ENCODE assay signal across 24 cellular contexts in the genomic region with DNA sequence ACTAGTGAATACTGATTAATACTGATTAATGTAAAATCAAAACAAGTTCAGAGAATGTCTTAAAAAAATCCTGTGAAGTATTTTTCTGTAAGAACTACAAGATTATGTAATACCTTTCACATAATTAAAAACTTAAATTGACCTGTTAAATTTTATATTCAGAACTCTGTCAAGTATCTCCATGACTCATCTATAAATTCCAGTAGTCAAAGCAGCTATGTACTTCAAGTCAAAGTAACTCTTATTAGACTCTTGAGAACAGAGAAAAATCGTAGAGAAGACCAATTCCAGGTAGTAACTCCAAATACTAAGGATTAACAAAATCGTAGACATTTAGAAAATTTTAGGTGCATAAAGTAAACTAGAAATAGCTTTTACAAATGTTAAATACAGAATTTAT.
DNase-seq lines count a peak whose midpoint lies in the region; TF ChIP-seq lines count a peak whose summit lies in the region.
"Had no signal": no experiment of that assay in that cellular context is flagged by ENCODE, and none has a peak within 500 bp of the region (broad histone marks: within the 10 kb centered on the region; RNA-seq: fewer than 3 reads in every experiment).

No MANE protein-coding gene starts in this region.

- H3K79me2 ChIP-seq in SK-N-SH (ENCODE audit: insufficient read depth): no peaks in the 10 kb centered on the region

- no peaks in the 10 kb centered on the region for H4K20me1 ChIP-seq in SK-N-SH (ENCODE audit: insufficient read depth)

- no peak for TF ChIP-seq RAD21 in SK-N-SH (IDR thresholded peaks at IDR 0.05; ENCODE audit: low read length)

- no peaks in the 10 kb centered on the region for H3K79me1 ChIP-seq in mesenchymal stem cell (replicated peaks; ENCODE audit: low read length, poor library complexity, severe bottlenecking)

- no peak for TF ChIP-seq POLR2A in suprapubic skin (IDR thresholded peaks at IDR 0.05)
- TF ChIP-seq POLR2A in tibial nerve (IDR thresholded peaks at IDR 0.05): no peak

- no peak overlapping the region for H3K14ac ChIP-seq in mesenchymal stem cell (ENCODE audit: low read length in 2 of 2)

- DNase-seq in GM03348 (ENCODE audit: low spot score) (peak; percentile 22), SK-N-SH (no peak), epithelial cell of proximal tubule (ENCODE audit: low read depth) (peak; percentile 7), mesenchymal stem cell (peak; percentile 13), suprapubic skin (ENCODE audit: low spot score in 2 of 2) (no peak), C1 segment of cervical spinal cord (lab: John Stamatoyannopoulos, UW) (no peak), tibial nerve (ENCODE audit: low spot score in 2 of 2) (no peak)
- no peak for DNase-seq in stimulated activated CD4-positive, alpha-beta T cell treated with anti-CD3 and anti-CD28 coated beads, Interleukin-4, amount 100 ng/mL, for 1 hour
- DNase-seq: activated CD4-positive, alpha-beta T cell treated with anti-CD3 and anti-CD28 coated beads for 36 hours; activated naive CD4-positive, alpha-beta T cell treated with anti-CD3 and anti-CD28 coated beads, Interleukin-2, amount 50 U/mL, for 16 hours; activated T-cell treated with anti-CD3 and anti-CD28 coated beads, Interleukin-2, amount 50 U/mL, for 72 hours; aorta; CD8-positive, alpha-beta memory T cell; effector memory CD4-positive, alpha-beta T cell; head of caudate nucleus; mucosa of descending colon; NCI-H1048; NCI-H187; NCI-H774; posterior cingulate gyrus; stimulated activated CD4-positive, alpha-beta T cell treated with anti-CD3 and anti-CD28 coated beads, Interleukin-2, amount 100 ng/mL, for 24 hours; stimulated activated naive B cell treated with anti-CD40 and anti-IgM and Interleukin-4, amounts not matched to agents 10 μg/mL and 1 μg/mL and 100 μg/mL, for 72 hours had no signal

- 86% methylated on average over 2 of the region's 2 CpGs for WGBS in SK-N-SH (ENCODE audit: low lambda C conversion rate)
- WGBS in mesenchymal stem cell: no CpG with 5 or more reads among the region's 2 CpGs
- 61% methylated on average over 2 of the region's 2 CpGs for WGBS in suprapubic skin
- 75 to 82% methylated on average over 2 of the region's 2 CpGs for WGBS in tibial nerve, 2 donors

- H2BK15ac ChIP-seq in mesenchymal stem cell (ENCODE audit: low read depth, poor library complexity, severe bottlenecking): no peak overlapping the region

- POLR2A ChIA-PET in SK-N-SH (lab: Yijun Ruan, JAX): no interaction called here

- H2BK12ac ChIP-seq in mesenchymal stem cell (ENCODE audit: low read length in 2 of 2): no peak overlapping the region

- H2BK120ac ChIP-seq in mesenchymal stem cell (ENCODE audit: low read depth, low read length): no peak overlapping the region

- no peak overlapping the region for H2AFZ ChIP-seq in SK-N-SH (ENCODE audit: low read depth)
- no peak overlapping the region for H2AFZ ChIP-seq in mesenchymal stem cell (ENCODE audit: low read depth, low read length)

- H3K9me3 ChIP-seq in SK-N-SH: no peaks in the 10 kb centered on the region
- no peaks in the 10 kb centered on the region for H3K9me3 ChIP-seq in mesenchymal stem cell (ENCODE audit: control insufficient read depth, low read length)
- no peaks in the 10 kb centered on the region for H3K9me3 ChIP-seq in suprapubic skin
- no peaks in the 10 kb centered on the region for H3K9me3 ChIP-seq in tibial nerve
- H3K9me3 ChIP-seq: esophagus muscularis mucosa, mucosa of descending colon, thoracic aorta had no signal

- H3K36me3 ChIP-seq in SK-N-SH (replicated peaks in 1 of 2; ENCODE audit: control insufficient read depth in 1 of 2, insufficient read depth in 2 of 2, low read length in 1 of 2) (peaks cover 11 to 12% of the 10 kb centered on the region in 2 experiments), mesenchymal stem cell (ENCODE audit: control insufficient read depth in 1 of 2, insufficient read depth in 2 of 2, low read depth in 1 of 2, low read length in 2 of 2) (peaks cover 0 to 4% of the 10 kb centered on the region in 2 experiments), suprapubic skin (no peaks in the 10 kb centered on the region), tibial nerve (no peaks in the 10 kb centered on the region)
- H3K36me3 ChIP-seq: esophagus muscularis mucosa, thoracic aorta had no signal

- H3K4ac ChIP-seq in mesenchymal stem cell (ENCODE audit: low read depth in 1 of 2, low read length in 2 of 2): no peak overlapping the region

- H3K27me3 ChIP-seq in SK-N-SH (ENCODE audit: insufficient read depth) (no peaks in the 10 kb centered on the region), mesenchymal stem cell (ENCODE audit: control insufficient read depth in 1 of 2, insufficient read depth in 1 of 2, low read length in 2 of 2) (no peaks in the 10 kb centered on the region), suprapubic skin (no peaks in the 10 kb centered on the region), tibial nerve (no peaks in the 10 kb centered on the region)
- H3K27me3 ChIP-seq: esophagus muscularis mucosa had no signal

- CTCF ChIA-PET in SK-N-SH (lab: Yijun Ruan, JAX): no interaction called here

- H3K4me1 ChIP-seq in SK-N-SH (ENCODE audit: control insufficient read depth in 1 of 2, insufficient read depth in 2 of 2, low read depth in 1 of 2, low read length in 1 of 2) (no peaks in the 10 kb centered on the region; a peak in 1 of 4 replicates), mesenchymal stem cell (ENCODE audit: control insufficient read depth, insufficient read depth, low read depth, low read length) (no peaks in the 10 kb centered on the region), suprapubic skin (no peaks in the 10 kb centered on the region), tibial nerve (no peaks in the 10 kb centered on the region)
- H3K4me1 ChIP-seq: esophagus muscularis mucosa had no signal

- H3K23ac ChIP-seq in mesenchymal stem cell (ENCODE audit: low read length in 2 of 2): no peak overlapping the region

- H4K91ac ChIP-seq in mesenchymal stem cell (ENCODE audit: low read length): no peak overlapping the region

- no peak overlapping the region for H2BK5ac ChIP-seq in mesenchymal stem cell (ENCODE audit: low read depth, low read length, poor library complexity, severe bottlenecking)

- H3F3A ChIP-seq in SK-N-SH (replicated peaks; ENCODE audit: insufficient read depth): no peaks in the 10 kb centered on the region

- TF ChIP-seq EP300 in SK-N-SH (IDR thresholded peaks at IDR 0.05; ENCODE audit: borderline replicate concordance in 1 of 2, low read depth in 1 of 2, low read length in 1 of 2) (no peak), suprapubic skin (IDR thresholded peaks at IDR 0.05) (no peak), tibial nerve (IDR thresholded peaks at IDR 0.05) (no peak)

- no peak for TF ChIP-seq CTCF in SK-N-SH (IDR thresholded peaks at IDR 0.05)
- TF ChIP-seq CTCF in epithelial cell of proximal tubule (conservative IDR thresholded peaks at IDR 0.05; ENCODE audit: low read depth, low read length): no peak
- TF ChIP-seq CTCF in suprapubic skin (IDR thresholded peaks at IDR 0.05): no peak
- no peak for TF ChIP-seq CTCF in tibial nerve (IDR thresholded peaks at IDR 0.05)

- no peak overlapping the region for H4K8ac ChIP-seq in mesenchymal stem cell (ENCODE audit: low read length)

- H2AK5ac ChIP-seq in mesenchymal stem cell (ENCODE audit: low read length, severe bottlenecking): no peak overlapping the region

- H3K18ac ChIP-seq in mesenchymal stem cell (ENCODE audit: low read depth in 1 of 2, low read length in 2 of 2): no peak overlapping the region

- H3K4me2 ChIP-seq in SK-N-SH (no peak overlapping the region), mesenchymal stem cell (ENCODE audit: low read length, poor library complexity, severe bottlenecking) (no peak overlapping the region)

- H3K9ac ChIP-seq in SK-N-SH: no peak overlapping the region
- H3K9ac ChIP-seq in mesenchymal stem cell (ENCODE audit: low read length): peak overlapping the region; percentile 1

- no peak overlapping the region for H3K4me3 ChIP-seq in SK-N-SH (ENCODE audit: low read depth in 2 of 2, low read length in 1 of 2)
- H3K4me3 ChIP-seq in epithelial cell of proximal tubule (ENCODE audit: low read depth, low read length): no peak overlapping the region
- no peak overlapping the region for H3K4me3 ChIP-seq in mesenchymal stem cell (ENCODE audit: insufficient read depth in 1 of 2, low read depth in 1 of 2, low read length in 2 of 2)
- H3K4me3 ChIP-seq in suprapubic skin: no peak overlapping the region
- no peak overlapping the region for H3K4me3 ChIP-seq in tibial nerve
- H3K4me3 ChIP-seq: esophagus muscularis mucosa, mucosa of descending colon, thoracic aorta had no signal

- H3K27ac ChIP-seq in SK-N-SH (ENCODE audit: low read depth in 2 of 2, low read length in 1 of 2) (no peak overlapping the region; a peak in 1 of 4 replicates), mesenchymal stem cell (ENCODE audit: low read length, poor library complexity, severe bottlenecking) (no peak overlapping the region), suprapubic skin (no peak overlapping the region), tibial nerve (no peak overlapping the region)
- H3K27ac ChIP-seq: esophagus muscularis mucosa, thoracic aorta had no signal

- no peaks in the 10 kb centered on the region for H3K9me2 ChIP-seq in SK-N-SH

TF ChIP-seq in SK-N-SH, 30 proteins besides CTCF, POLR2A, EP300 and RAD21:
- TF ChIP-seq CHD2 (IDR thresholded peaks at IDR 0.05; ENCODE audit: low read length, partially characterized antibody) (no peak), FOSL2 (IDR thresholded peaks at IDR 0.05; ENCODE audit: borderline replicate concordance, low read depth) (0 out of 2 replicates have a peak, but pooled peaks have one; percentile 26), FOXM1 (IDR thresholded peaks at IDR 0.05; ENCODE audit: low read depth) (no peak), JUND (IDR thresholded peaks at IDR 0.05) (0 out of 2 replicates have a peak, but pooled peaks have one; percentile 6)
TF ChIP-seq in SK-N-SH: peak in this region for 2.

Comparison
In these comparisons a context has a peak if more than half of its experiments do, and no peak if none do; other contexts are left out.
1. DNase-seq: peak in GM03348 (single experiment), epithelial cell of proximal tubule (single experiment) and mesenchymal stem cell (single experiment); none in SK-N-SH (single experiment), suprapubic skin (0 of 2), C1 segment of cervical spinal cord (0 of 14), stimulated activated CD4-positive, alpha-beta T cell treated with anti-CD3 and anti-CD28 coated beads, Interleukin-4, amount 100 ng/mL, for 1 hour (single experiment) and tibial nerve (0 of 2).